11 cellular contexts compared by ENCODE assay signal in genomic region chr12:80777587-80777986, GRCh38.
DNase-seq lines count a peak whose midpoint lies in the region; ATAC-seq and TF ChIP-seq lines count a peak whose summit lies in the region.
"Had no signal": no experiment of that assay in that cellular context is flagged by ENCODE, and none has a peak within 500 bp of the region (broad histone marks: within the 10 kb centered on the region; RNA-seq: fewer than 3 reads in every experiment).

No MANE protein-coding gene starts in this region.

- H3K27me3 ChIP-seq in SJCRH30, result no peaks in the 10 kb centered on the region
- no peaks in the 10 kb centered on the region for H3K27me3 ChIP-seq in right atrium auricular region
- H3K27me3 ChIP-seq: adrenal gland, ovary had no signal

- H3K4me3 ChIP-seq in SJCRH30 (no peak overlapping the region), right atrium auricular region (no peak overlapping the region)
- H3K4me3 ChIP-seq: adrenal gland, ovary had no signal

- H3K36me3 ChIP-seq in SJCRH30 (no peaks in the 10 kb centered on the region), right atrium auricular region (no peaks in the 10 kb centered on the region)
- H3K36me3 ChIP-seq: adrenal gland, ovary had no signal

- H3K4me1 ChIP-seq in SJCRH30 (peaks cover 14% of the 10 kb centered on the region), right atrium auricular region (peaks cover 0 to 15% of the 10 kb centered on the region in 2 donors)

- ATAC-seq in GM19452 (IDR thresholded peaks at IDR 0.05; ENCODE audit: unreplicated experiment), result peak; percentile 1
- no peak for ATAC-seq in HG03139 (IDR thresholded peaks at IDR 0.05; ENCODE audit: unreplicated experiment)
- ATAC-seq: WTC11 had no signal

- DNase-seq in SJCRH30 (peak in 1 of 2 experiments; percentile 26), right atrium auricular region (ENCODE audit: low spot score) (no peak), stromal cell of bone marrow (ENCODE audit: low read depth) (peak; percentile 5), GM10248 (ENCODE audit: extremely low spot score) (no peak)
- no peak for DNase-seq in activated naive CD4-positive, alpha-beta T cell treated with anti-CD3 and anti-CD28 coated beads, Interleukin-2, amount 50 U/mL, for 16 hours
- DNase-seq in activated CD8-positive, alpha-beta memory T cell treated with anti-CD3 and anti-CD28 coated beads for 24 hours, result no peak

- H3K27ac ChIP-seq in SJCRH30, result peak overlapping the region; percentile 72
- peak overlapping the region; percentile 55 to 65 for H3K27ac ChIP-seq in right atrium auricular region
- H3K27ac ChIP-seq: ovary had no signal

- CTCF ChIA-PET in GM10248 (lab: Yijun Ruan, JAX), result interaction anchor here (1.1 to 4.8 kb wide), 5 partner anchors 12 to 169 kb away, joined by 3 to 31 read pairs (median 9); no protein-coding TSS in a partner anchor

- POLR2A ChIA-PET in GM10248 (lab: Yijun Ruan, JAX), result no interaction called here

- no peak for TF ChIP-seq CTCF in right atrium auricular region (IDR thresholded peaks at IDR 0.05)
- no peak for TF ChIP-seq CTCF in GM10248 (IDR thresholded peaks at IDR 0.05; ENCODE audit: control extremely low read depth, extremely low read depth, low read depth, missing control alignments)

- H3K9me3 ChIP-seq in SJCRH30 (replicated peaks), result peaks cover 7% of the 10 kb centered on the region; the same call in 1 of the 2 replicates
- H3K9me3 ChIP-seq in right atrium auricular region, result peaks cover 0 to 8% of the 10 kb centered on the region in 2 donors
- H3K9me3 ChIP-seq: adrenal gland, ovary had no signal
